24 cellular contexts compared by ENCODE assay signal in the genomic region with DNA sequence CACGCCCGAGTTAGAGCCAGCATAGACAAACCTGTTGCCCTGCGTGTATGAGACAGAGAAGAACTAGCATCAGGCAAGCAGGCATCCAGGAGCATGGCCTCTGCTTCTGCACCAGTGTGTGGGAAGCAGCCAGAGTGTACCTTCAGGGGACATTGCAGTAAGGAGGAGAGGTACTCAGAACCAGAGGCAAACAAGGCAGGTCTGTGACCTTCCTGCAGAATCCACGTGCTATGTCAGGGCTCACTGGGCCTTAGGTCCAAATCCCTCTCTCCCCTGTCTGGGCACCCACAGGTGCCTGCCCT.
DNase-seq lines count a peak whose midpoint lies in the region; ATAC-seq, FAIRE-seq and TF ChIP-seq lines count a peak whose summit lies in the region.
"Had no signal": no experiment of that assay in that cellular context is flagged by ENCODE, and none has a peak within 500 bp of the region (broad histone marks: within the 10 kb centered on the region; RNA-seq: fewer than 3 reads in every experiment).

No MANE protein-coding gene starts in this region.

- H3K79me1 ChIP-seq in mesenchymal stem cell (replicated peaks; ENCODE audit: low read length, poor library complexity, severe bottlenecking): no peaks in the 10 kb centered on the region

- H3K9ac ChIP-seq in BLaER1 (no peak overlapping the region), mesenchymal stem cell (ENCODE audit: low read length) (no peak overlapping the region)
- H3K9ac ChIP-seq: KMS-11 had no signal

- no peak overlapping the region for H3K4me3 Mint-ChIP-seq in CD8-positive, alpha-beta T cell
- no peak overlapping the region for H3K4me3 Mint-ChIP-seq in activated T-helper 17 cell treated with anti-CD3 and anti-CD28 coated beads, Interleukin-2, amount 50 U/mL, for 72 hours
- H3K4me3 Mint-ChIP-seq: activated T-cell treated with anti-CD3 and anti-CD28 coated beads, Interleukin-2, amount 50 U/mL, for 4 hours; type B pancreatic cell had no signal

- H2BK15ac ChIP-seq in mesenchymal stem cell (ENCODE audit: low read depth, poor library complexity, severe bottlenecking): no peak overlapping the region

- no peak overlapping the region for H2BK120ac ChIP-seq in mesenchymal stem cell (ENCODE audit: low read depth, low read length)

- H3K36me3 Mint-ChIP-seq in CD8-positive, alpha-beta T cell: peaks cover 92% of the 10 kb centered on the region
- H3K36me3 Mint-ChIP-seq in activated T-helper 17 cell treated with anti-CD3 and anti-CD28 coated beads, Interleukin-2, amount 50 U/mL, for 72 hours (ENCODE audit: low read depth): peaks cover 98% of the 10 kb centered on the region

- H3K27ac Mint-ChIP-seq in CD8-positive, alpha-beta T cell: peak overlapping the region; percentile 69
- peak overlapping the region; percentile 72 for H3K27ac Mint-ChIP-seq in activated T-helper 17 cell treated with anti-CD3 and anti-CD28 coated beads, Interleukin-2, amount 50 U/mL, for 72 hours
- H3K27ac Mint-ChIP-seq: type B pancreatic cell had no signal

- no peaks in the 10 kb centered on the region for H3K9me3 Mint-ChIP-seq in CD8-positive, alpha-beta T cell
- H3K9me3 Mint-ChIP-seq in activated T-helper 17 cell treated with anti-CD3 and anti-CD28 coated beads, Interleukin-2, amount 50 U/mL, for 72 hours: no peaks in the 10 kb centered on the region
- H3K9me3 Mint-ChIP-seq: activated T-cell treated with anti-CD3 and anti-CD28 coated beads, Interleukin-2, amount 50 U/mL, for 4 hours; naive B cell; type B pancreatic cell had no signal

- H2BK12ac ChIP-seq in mesenchymal stem cell (ENCODE audit: low read length in 2 of 2): peak overlapping the region in 1 of 2 experiments; percentile 37

- no peak overlapping the region for H2BK5ac ChIP-seq in mesenchymal stem cell (ENCODE audit: low read depth, low read length, poor library complexity, severe bottlenecking)

- no peak overlapping the region for H3K23ac ChIP-seq in mesenchymal stem cell (ENCODE audit: low read length in 2 of 2)

- 98% methylated on average over 4 of the region's 4 CpGs for WGBS in mesenchymal stem cell
- 97% methylated on average over 2 of the region's 4 CpGs for WGBS in prostate gland
- 97% methylated on average over 4 of the region's 4 CpGs for WGBS in suprapubic skin

- H3K4me1 ChIP-seq in BLaER1: peaks cover 59% of the 10 kb centered on the region
- H3K4me1 ChIP-seq in CD8-positive, alpha-beta T cell (ENCODE audit: insufficient read depth, low read length): no peaks in the 10 kb centered on the region
- H3K4me1 ChIP-seq in mesenchymal stem cell (ENCODE audit: control insufficient read depth, insufficient read depth, low read depth, low read length): peaks cover 22% of the 10 kb centered on the region
- no peaks in the 10 kb centered on the region for H3K4me1 ChIP-seq in prostate gland (replicated peaks)
- H3K4me1 ChIP-seq in suprapubic skin: peaks cover 2% of the 10 kb centered on the region

- no peak for FAIRE-seq in HTR-8/SVneo (lab: Jason Lieb, UNC)

- peaks cover 31% of the 10 kb centered on the region for H3K4me1 Mint-ChIP-seq in CD8-positive, alpha-beta T cell (ENCODE audit: low read depth)
- peaks cover 33% of the 10 kb centered on the region for H3K4me1 Mint-ChIP-seq in activated T-helper 17 cell treated with anti-CD3 and anti-CD28 coated beads, Interleukin-2, amount 50 U/mL, for 72 hours

- H2AFZ ChIP-seq in mesenchymal stem cell (ENCODE audit: low read depth, low read length): no peak overlapping the region
- H2AFZ ChIP-seq: PC-9 had no signal

- peaks cover 83% of the 10 kb centered on the region for H4K20me1 ChIP-seq in BLaER1

- peaks cover 85% of the 10 kb centered on the region for H3K36me3 ChIP-seq in BLaER1
- peaks cover 93% of the 10 kb centered on the region for H3K36me3 ChIP-seq in CD8-positive, alpha-beta T cell (ENCODE audit: insufficient read depth, low read length)
- peaks cover 0 to 78% of the 10 kb centered on the region in 2 experiments for H3K36me3 ChIP-seq in mesenchymal stem cell (ENCODE audit: control insufficient read depth in 1 of 2, insufficient read depth in 2 of 2, low read depth in 1 of 2, low read length in 2 of 2)
- peaks cover 0 to 6% of the 10 kb centered on the region in 2 donors for H3K36me3 ChIP-seq in prostate gland
- peaks cover 72% of the 10 kb centered on the region for H3K36me3 ChIP-seq in suprapubic skin

- H3K4me2 ChIP-seq in BLaER1 (peak overlapping the region; percentile 92), mesenchymal stem cell (ENCODE audit: low read length, poor library complexity, severe bottlenecking) (no peak overlapping the region)
- H3K4me2 ChIP-seq: KMS-11, PC-9 had no signal

- CTCF ChIA-PET in CD8-positive, alpha-beta T cell (lab: Charles Lee): no interaction called here

- H3K27ac ChIP-seq in BLaER1 (no peak overlapping the region), mesenchymal stem cell (ENCODE audit: low read length, poor library complexity, severe bottlenecking) (no peak overlapping the region), prostate gland (no peak overlapping the region), suprapubic skin (no peak overlapping the region)
- H3K27ac ChIP-seq in CD8-positive, alpha-beta T cell (ENCODE audit: low read depth, low read length): no peak overlapping the region
- H3K27ac ChIP-seq: gastrocnemius medialis, KMS-11, PC-9 had no signal

- DNase-seq in CD8-positive, alpha-beta T cell: no peak
- DNase-seq in mesenchymal stem cell: no peak
- DNase-seq in HTR-8/SVneo (ENCODE audit: insufficient read length, low spot score): no peak
- no peak for DNase-seq in prostate gland (ENCODE audit: low spot score)
- no peak for DNase-seq in OCI-M2 (lab: John Stamatoyannopoulos, UW; ENCODE audit: unreplicated experiment)
- no peak for DNase-seq in suprapubic skin (ENCODE audit: low spot score in 2 of 2)
- DNase-seq: activated T-cell treated with anti-CD3 and anti-CD28 coated beads, Interleukin-2, amount 50 U/mL, for 4 hours; amniotic stem cell; COR-L47; effector CD4-positive, alpha-beta T cell; gastrocnemius medialis; mammary epithelial cell; naive B cell; NCI-H1048; NCI-H2029; PC-9; SHP77 treated with DMSO at 0.1 percent for 48 hours; stimulated activated naive CD4-positive, alpha-beta T cell treated with Interleukin-2 at 50 U/mL for 16 hours had no signal

- POLR2A ChIA-PET in CD8-positive, alpha-beta T cell (lab: Charles Lee): no interaction called here

- H2AK5ac ChIP-seq in mesenchymal stem cell (ENCODE audit: low read length, severe bottlenecking): no peak overlapping the region

- H3K14ac ChIP-seq in mesenchymal stem cell (ENCODE audit: low read length in 2 of 2): no peak overlapping the region

- intact Hi-C loops in CD8-positive, alpha-beta T cell (cut with DNase I, micrococcal nuclease): no loop called here
- intact Hi-C loops in prostate gland (cut with DNase I): no loop called here

- no peak overlapping the region for H3K4ac ChIP-seq in mesenchymal stem cell (ENCODE audit: low read depth in 1 of 2, low read length in 2 of 2)

- TF ChIP-seq CTCF in CD8-positive, alpha-beta T cell (IDR thresholded peaks at IDR 0.05): no peak
- TF ChIP-seq CTCF in prostate gland (IDR thresholded peaks at IDR 0.05): no peak
- no peak for TF ChIP-seq CTCF in suprapubic skin (IDR thresholded peaks at IDR 0.05)

- H3K27me3 ChIP-seq in BLaER1 (no peaks in the 10 kb centered on the region), mesenchymal stem cell (ENCODE audit: control insufficient read depth in 1 of 2, insufficient read depth in 1 of 2, low read length in 2 of 2) (peaks cover 0 to 4% of the 10 kb centered on the region in 2 experiments), prostate gland (replicated peaks; ENCODE audit: insufficient read depth) (no peaks in the 10 kb centered on the region), suprapubic skin (no peaks in the 10 kb centered on the region)
- H3K27me3 ChIP-seq in CD8-positive, alpha-beta T cell (ENCODE audit: insufficient read depth, low read length): no peaks in the 10 kb centered on the region
- H3K27me3 ChIP-seq: cardiac muscle cell, gastrocnemius medialis had no signal

- TF ChIP-seq POLR2A in prostate gland (IDR thresholded peaks at IDR 0.05) (no peak), suprapubic skin (IDR thresholded peaks at IDR 0.05) (no peak)

- H3K9me3 ChIP-seq in BLaER1 (no peaks in the 10 kb centered on the region), mesenchymal stem cell (ENCODE audit: control insufficient read depth, low read length) (no peaks in the 10 kb centered on the region), prostate gland (no peaks in the 10 kb centered on the region), suprapubic skin (no peaks in the 10 kb centered on the region)
- H3K9me3 ChIP-seq in CD8-positive, alpha-beta T cell (ENCODE audit: low read length): no peaks in the 10 kb centered on the region
- H3K9me3 ChIP-seq: gastrocnemius medialis had no signal

- H4K8ac ChIP-seq in mesenchymal stem cell (ENCODE audit: low read length): no peak overlapping the region

- no peak for ATAC-seq in CD8-positive, alpha-beta T cell
- no peak for ATAC-seq in activated T-helper 17 cell treated with anti-CD3 and anti-CD28 coated beads, Interleukin-2, amount 50 U/mL, for 72 hours (replicated peaks)
- ATAC-seq: activated T-cell treated with anti-CD3 and anti-CD28 coated beads, Interleukin-2, amount 50 U/mL, for 4 hours; esophagus mucosa; gastrocnemius medialis had no signal

- H4K91ac ChIP-seq in mesenchymal stem cell (ENCODE audit: low read length): no peak overlapping the region

- no peak overlapping the region for H3K4me3 ChIP-seq in BLaER1
- H3K4me3 ChIP-seq in CD8-positive, alpha-beta T cell (ENCODE audit: low read depth, low read length): no peak overlapping the region
- H3K4me3 ChIP-seq in mesenchymal stem cell (ENCODE audit: insufficient read depth in 1 of 2, low read depth in 1 of 2, low read length in 2 of 2): no peak overlapping the region
- H3K4me3 ChIP-seq in prostate gland: no peak overlapping the region
- no peak overlapping the region for H3K4me3 ChIP-seq in suprapubic skin
- H3K4me3 ChIP-seq: cardiac muscle cell, gastrocnemius medialis, PC-9 had no signal

- H3K18ac ChIP-seq in mesenchymal stem cell (ENCODE audit: low read depth in 1 of 2, low read length in 2 of 2): peak overlapping the region; percentile 2 to 64

- H3K27me3 Mint-ChIP-seq in CD8-positive, alpha-beta T cell (ENCODE audit: low read depth): no peaks in the 10 kb centered on the region
- no peaks in the 10 kb centered on the region for H3K27me3 Mint-ChIP-seq in activated T-helper 17 cell treated with anti-CD3 and anti-CD28 coated beads, Interleukin-2, amount 50 U/mL, for 72 hours
- H3K27me3 Mint-ChIP-seq: naive B cell, type B pancreatic cell had no signal

- no peak for TF ChIP-seq EP300 in suprapubic skin (IDR thresholded peaks at IDR 0.05)
